Comparison of ENCODE assay signal across 1 cellular context in the genomic region with DNA sequence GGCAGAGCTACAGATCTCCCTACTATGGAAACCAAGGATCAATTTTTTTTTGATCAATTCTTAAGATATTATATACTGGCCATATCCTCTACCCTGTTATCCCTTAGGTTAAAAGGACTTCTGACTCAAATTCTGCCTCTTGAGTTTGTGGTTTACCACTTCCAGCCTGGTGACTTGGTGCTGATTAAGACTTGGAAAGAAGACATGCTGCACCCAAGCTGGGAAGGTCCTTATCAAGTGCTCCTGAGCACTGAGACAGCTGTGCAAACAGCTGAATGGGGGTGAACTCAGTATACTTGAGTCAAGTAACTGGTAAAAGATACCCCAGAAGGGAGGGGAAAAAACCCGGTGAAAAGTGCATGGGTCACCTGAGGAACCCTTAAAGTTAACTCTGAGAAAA.
A peak's percentile ranks its signal among the peaks of the same experiment; 100 is the strongest.
TF ChIP-seq lines count a peak whose summit lies in the region.

No MANE protein-coding gene starts in this region.

TF ChIP-seq in GM12878, 131 proteins besides CTCF, POLR2A, EP300 and RAD21 (continues in another document):
- TF ChIP-seq ZNF622 (IDR thresholded peaks at IDR 0.05) (no peak), ETV6 (conservative IDR thresholded peaks at IDR 0.05 in 1 of 2, IDR thresholded peaks at IDR 0.05 in 1 of 2; ENCODE audit: borderline replicate concordance in 1 of 2, low read depth in 1 of 2) (0 out of 4 replicates have a peak, but pooled peaks of 1 of the 2 experiments have one; percentile 49), SREBF1 (IDR thresholded peaks at IDR 0.05; ENCODE audit: low read length) (no peak), IKZF2 (IDR thresholded peaks at IDR 0.05) (0 out of 4 replicates have a peak, but pooled peaks of 1 of the 2 experiments have one; percentile 26), SRF (IDR thresholded peaks at IDR 0.05; ENCODE audit: low read depth in 2 of 2, low read length in 2 of 2) (no peak), NBN (IDR thresholded peaks at IDR 0.05) (no peak), RBBP5 (conservative IDR thresholded peaks at IDR 0.05) (no peak), BHLHE40 (IDR thresholded peaks at IDR 0.05; ENCODE audit: borderline replicate concordance in 1 of 2, low read depth in 2 of 2, low read length in 1 of 2) (no peak), TARDBP (IDR thresholded peaks at IDR 0.05; ENCODE audit: borderline replicate concordance) (no peak), BRCA1 (IDR thresholded peaks at IDR 0.05; ENCODE audit: low read depth, low read length) (no peak), POLR2AphosphoS2 (IDR thresholded peaks at IDR 0.05; ENCODE audit: low read depth, low read length) (no peak), SIX5 (IDR thresholded peaks at IDR 0.05; ENCODE audit: low read depth, low read length, severe bottlenecking) (no peak), ATF7 (IDR thresholded peaks at IDR 0.05; ENCODE audit: low read depth) (no peak), RAD51 (IDR thresholded peaks at IDR 0.05) (no peak), EGR1 (IDR thresholded peaks at IDR 0.05; ENCODE audit: borderline replicate concordance in 1 of 2, low read depth in 2 of 2, low read length in 2 of 2) (no peak), SIN3A (IDR thresholded peaks at IDR 0.05; ENCODE audit: low read depth, low read length) (no peak), JUND (IDR thresholded peaks at IDR 0.05; ENCODE audit: low read depth, low read length) (no peak), IKZF1 (conservative IDR thresholded peaks at IDR 0.05) (peak; percentile 28; the same call in 1 of the 2 replicates), CBX3 (IDR thresholded peaks at IDR 0.05; ENCODE audit: borderline replicate concordance, low read depth) (no peak), CBX5 (IDR thresholded peaks at IDR 0.05; ENCODE audit: low read depth) (no peak), NFXL1 (IDR thresholded peaks at IDR 0.05; ENCODE audit: borderline replicate concordance) (no peak), NFIC (IDR thresholded peaks at IDR 0.05; ENCODE audit: low read depth, low read length) (peak; percentile 69), SREBF2 (IDR thresholded peaks at IDR 0.05; ENCODE audit: low read length) (no peak), TCF3 (IDR thresholded peaks at IDR 0.05; ENCODE audit: borderline replicate concordance, insufficient read depth, low read depth, low read length) (peak; percentile 90; the same call in 1 of the 2 replicates), CHD2 (IDR thresholded peaks at IDR 0.05; ENCODE audit: borderline replicate concordance, low read depth, low read length) (no peak), RFX5 (IDR thresholded peaks at IDR 0.05; ENCODE audit: low read depth, low read length) (no peak), YY1 (IDR thresholded peaks at IDR 0.05; ENCODE audit: low read depth, low read length) (no peak), POLR2AphosphoS5 (IDR thresholded peaks at IDR 0.05; ENCODE audit: low read length) (no peak), GABPA (IDR thresholded peaks at IDR 0.05; ENCODE audit: low read depth) (0 out of 2 replicates have a peak, but pooled peaks have one; percentile 33), PAX8 (IDR thresholded peaks at IDR 0.05) (no peak), IRF4 (IDR thresholded peaks at IDR 0.05; ENCODE audit: low read depth, low read length) (peak; percentile 81; the same call in 1 of the 2 replicates), NRF1 (conservative IDR thresholded peaks at IDR 0.05; ENCODE audit: low read depth, low read length) (no peak), NR2C1 (IDR thresholded peaks at IDR 0.05) (no peak), CREB1 (IDR thresholded peaks at IDR 0.05; ENCODE audit: low read depth) (no peak), KLF5 (IDR thresholded peaks at IDR 0.05; ENCODE audit: partially characterized antibody) (no peak), ZBED1 (IDR thresholded peaks at IDR 0.05; ENCODE audit: borderline replicate concordance) (no peak), CHD4 (IDR thresholded peaks at IDR 0.05) (no peak)
- TF ChIP-seq, protein P1, sequence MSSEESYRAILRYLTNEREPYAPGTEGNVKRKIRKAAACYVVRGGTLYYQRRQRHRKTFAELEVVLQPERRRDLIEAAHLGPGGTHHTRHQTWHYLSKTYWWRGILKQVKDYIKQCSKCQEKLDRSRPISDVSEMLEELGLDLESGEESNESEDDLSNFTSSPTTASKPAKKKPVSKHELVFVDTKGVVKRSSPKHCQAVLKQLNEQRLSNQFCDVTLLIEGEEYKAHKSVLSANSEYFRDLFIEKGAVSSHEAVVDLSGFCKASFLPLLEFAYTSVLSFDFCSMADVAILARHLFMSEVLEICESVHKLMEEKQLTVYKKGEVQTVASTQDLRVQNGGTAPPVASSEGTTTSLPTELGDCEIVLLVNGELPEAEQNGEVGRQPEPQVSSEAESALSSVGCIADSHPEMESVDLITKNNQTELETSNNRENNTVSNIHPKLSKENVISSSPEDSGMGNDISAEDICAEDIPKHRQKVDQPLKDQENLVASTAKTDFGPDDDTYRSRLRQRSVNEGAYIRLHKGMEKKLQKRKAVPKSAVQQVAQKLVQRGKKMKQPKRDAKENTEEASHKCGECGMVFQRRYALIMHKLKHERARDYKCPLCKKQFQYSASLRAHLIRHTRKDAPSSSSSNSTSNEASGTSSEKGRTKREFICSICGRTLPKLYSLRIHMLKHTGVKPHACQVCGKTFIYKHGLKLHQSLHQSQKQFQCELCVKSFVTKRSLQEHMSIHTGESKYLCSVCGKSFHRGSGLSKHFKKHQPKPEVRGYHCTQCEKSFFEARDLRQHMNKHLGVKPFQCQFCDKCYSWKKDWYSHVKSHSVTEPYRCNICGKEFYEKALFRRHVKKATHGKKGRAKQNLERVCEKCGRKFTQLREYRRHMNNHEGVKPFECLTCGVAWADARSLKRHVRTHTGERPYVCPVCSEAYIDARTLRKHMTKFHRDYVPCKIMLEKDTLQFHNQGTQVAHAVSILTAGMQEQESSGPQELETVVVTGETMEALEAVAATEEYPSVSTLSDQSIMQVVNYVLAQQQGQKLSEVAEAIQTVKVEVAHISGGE (CRISPR knock-in tag; IDR thresholded peaks at IDR 0.05): no peak
- TF ChIP-seq, protein P2, sequence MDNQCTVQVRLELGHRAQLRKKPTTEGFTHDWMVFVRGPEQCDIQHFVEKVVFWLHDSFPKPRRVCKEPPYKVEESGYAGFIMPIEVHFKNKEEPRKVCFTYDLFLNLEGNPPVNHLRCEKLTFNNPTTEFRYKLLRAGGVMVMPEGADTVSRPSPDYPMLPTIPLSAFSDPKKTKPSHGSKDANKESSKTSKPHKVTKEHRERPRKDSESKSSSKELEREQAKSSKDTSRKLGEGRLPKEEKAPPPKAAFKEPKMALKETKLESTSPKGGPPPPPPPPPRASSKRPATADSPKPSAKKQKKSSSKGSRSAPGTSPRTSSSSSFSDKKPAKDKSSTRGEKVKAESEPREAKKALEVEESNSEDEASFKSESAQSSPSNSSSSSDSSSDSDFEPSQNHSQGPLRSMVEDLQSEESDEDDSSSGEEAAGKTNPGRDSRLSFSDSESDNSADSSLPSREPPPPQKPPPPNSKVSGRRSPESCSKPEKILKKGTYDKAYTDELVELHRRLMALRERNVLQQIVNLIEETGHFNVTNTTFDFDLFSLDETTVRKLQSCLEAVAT (IDR thresholded peaks at IDR 0.05): no peak
- TF ChIP-seq, protein P3, sequence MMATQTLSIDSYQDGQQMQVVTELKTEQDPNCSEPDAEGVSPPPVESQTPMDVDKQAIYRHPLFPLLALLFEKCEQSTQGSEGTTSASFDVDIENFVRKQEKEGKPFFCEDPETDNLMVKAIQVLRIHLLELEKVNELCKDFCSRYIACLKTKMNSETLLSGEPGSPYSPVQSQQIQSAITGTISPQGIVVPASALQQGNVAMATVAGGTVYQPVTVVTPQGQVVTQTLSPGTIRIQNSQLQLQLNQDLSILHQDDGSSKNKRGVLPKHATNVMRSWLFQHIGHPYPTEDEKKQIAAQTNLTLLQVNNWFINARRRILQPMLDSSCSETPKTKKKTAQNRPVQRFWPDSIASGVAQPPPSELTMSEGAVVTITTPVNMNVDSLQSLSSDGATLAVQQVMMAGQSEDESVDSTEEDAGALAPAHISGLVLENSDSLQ (IDR thresholded peaks at IDR 0.05): no peak
- TF ChIP-seq, protein P4, sequence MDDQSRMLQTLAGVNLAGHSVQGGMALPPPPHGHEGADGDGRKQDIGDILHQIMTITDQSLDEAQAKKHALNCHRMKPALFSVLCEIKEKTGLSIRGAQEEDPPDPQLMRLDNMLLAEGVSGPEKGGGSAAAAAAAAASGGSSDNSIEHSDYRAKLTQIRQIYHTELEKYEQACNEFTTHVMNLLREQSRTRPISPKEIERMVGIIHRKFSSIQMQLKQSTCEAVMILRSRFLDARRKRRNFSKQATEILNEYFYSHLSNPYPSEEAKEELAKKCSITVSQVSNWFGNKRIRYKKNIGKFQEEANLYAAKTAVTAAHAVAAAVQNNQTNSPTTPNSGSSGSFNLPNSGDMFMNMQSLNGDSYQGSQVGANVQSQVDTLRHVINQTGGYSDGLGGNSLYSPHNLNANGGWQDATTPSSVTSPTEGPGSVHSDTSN (IDR thresholded peaks at IDR 0.05; ENCODE audit: insufficient replicate concordance, low read depth, low read length): no peak
- TF ChIP-seq, protein P5, sequence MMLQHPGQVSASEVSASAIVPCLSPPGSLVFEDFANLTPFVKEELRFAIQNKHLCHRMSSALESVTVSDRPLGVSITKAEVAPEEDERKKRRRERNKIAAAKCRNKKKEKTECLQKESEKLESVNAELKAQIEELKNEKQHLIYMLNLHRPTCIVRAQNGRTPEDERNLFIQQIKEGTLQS (IDR thresholded peaks at IDR 0.05; ENCODE audit: borderline replicate concordance, extremely low read depth, low read depth, low read length): no peak
- TF ChIP-seq, protein P6, sequence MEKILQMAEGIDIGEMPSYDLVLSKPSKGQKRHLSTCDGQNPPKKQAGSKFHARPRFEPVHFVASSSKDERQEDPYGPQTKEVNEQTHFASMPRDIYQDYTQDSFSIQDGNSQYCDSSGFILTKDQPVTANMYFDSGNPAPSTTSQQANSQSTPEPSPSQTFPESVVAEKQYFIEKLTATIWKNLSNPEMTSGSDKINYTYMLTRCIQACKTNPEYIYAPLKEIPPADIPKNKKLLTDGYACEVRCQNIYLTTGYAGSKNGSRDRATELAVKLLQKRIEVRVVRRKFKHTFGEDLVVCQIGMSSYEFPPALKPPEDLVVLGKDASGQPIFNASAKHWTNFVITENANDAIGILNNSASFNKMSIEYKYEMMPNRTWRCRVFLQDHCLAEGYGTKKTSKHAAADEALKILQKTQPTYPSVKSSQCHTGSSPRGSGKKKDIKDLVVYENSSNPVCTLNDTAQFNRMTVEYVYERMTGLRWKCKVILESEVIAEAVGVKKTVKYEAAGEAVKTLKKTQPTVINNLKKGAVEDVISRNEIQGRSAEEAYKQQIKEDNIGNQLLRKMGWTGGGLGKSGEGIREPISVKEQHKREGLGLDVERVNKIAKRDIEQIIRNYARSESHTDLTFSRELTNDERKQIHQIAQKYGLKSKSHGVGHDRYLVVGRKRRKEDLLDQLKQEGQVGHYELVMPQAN (conservative IDR thresholded peaks at IDR 0.05): no peak
- TF ChIP-seq, protein P7, sequence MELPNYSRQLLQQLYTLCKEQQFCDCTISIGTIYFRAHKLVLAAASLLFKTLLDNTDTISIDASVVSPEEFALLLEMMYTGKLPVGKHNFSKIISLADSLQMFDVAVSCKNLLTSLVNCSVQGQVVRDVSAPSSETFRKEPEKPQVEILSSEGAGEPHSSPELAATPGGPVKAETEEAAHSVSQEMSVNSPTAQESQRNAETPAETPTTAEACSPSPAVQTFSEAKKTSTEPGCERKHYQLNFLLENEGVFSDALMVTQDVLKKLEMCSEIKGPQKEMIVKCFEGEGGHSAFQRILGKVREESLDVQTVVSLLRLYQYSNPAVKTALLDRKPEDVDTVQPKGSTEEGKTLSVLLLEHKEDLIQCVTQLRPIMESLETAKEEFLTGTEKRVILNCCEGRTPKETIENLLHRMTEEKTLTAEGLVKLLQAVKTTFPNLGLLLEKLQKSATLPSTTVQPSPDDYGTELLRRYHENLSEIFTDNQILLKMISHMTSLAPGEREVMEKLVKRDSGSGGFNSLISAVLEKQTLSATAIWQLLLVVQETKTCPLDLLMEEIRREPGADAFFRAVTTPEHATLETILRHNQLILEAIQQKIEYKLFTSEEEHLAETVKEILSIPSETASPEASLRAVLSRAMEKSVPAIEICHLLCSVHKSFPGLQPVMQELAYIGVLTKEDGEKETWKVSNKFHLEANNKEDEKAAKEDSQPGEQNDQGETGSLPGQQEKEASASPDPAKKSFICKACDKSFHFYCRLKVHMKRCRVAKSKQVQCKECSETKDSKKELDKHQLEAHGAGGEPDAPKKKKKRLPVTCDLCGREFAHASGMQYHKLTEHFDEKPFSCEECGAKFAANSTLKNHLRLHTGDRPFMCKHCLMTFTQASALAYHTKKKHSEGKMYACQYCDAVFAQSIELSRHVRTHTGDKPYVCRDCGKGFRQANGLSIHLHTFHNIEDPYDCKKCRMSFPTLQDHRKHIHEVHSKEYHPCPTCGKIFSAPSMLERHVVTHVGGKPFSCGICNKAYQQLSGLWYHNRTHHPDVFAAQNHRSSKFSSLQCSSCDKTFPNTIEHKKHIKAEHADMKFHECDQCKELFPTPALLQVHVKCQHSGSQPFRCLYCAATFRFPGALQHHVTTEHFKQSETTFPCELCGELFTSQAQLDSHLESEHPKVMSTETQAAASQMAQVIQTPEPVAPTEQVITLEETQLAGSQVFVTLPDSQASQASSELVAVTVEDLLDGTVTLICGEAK (IDR thresholded peaks at IDR 0.05; ENCODE audit: borderline replicate concordance): no peak
- TF ChIP-seq, protein P8, sequence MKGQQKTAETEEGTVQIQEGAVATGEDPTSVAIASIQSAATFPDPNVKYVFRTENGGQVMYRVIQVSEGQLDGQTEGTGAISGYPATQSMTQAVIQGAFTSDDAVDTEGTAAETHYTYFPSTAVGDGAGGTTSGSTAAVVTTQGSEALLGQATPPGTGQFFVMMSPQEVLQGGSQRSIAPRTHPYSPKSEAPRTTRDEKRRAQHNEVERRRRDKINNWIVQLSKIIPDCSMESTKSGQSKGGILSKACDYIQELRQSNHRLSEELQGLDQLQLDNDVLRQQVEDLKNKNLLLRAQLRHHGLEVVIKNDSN (IDR thresholded peaks at IDR 0.05; ENCODE audit: borderline replicate concordance, extremely low read length, insufficient read depth, low read depth, low read length): no peak
- TF ChIP-seq, protein P9, sequence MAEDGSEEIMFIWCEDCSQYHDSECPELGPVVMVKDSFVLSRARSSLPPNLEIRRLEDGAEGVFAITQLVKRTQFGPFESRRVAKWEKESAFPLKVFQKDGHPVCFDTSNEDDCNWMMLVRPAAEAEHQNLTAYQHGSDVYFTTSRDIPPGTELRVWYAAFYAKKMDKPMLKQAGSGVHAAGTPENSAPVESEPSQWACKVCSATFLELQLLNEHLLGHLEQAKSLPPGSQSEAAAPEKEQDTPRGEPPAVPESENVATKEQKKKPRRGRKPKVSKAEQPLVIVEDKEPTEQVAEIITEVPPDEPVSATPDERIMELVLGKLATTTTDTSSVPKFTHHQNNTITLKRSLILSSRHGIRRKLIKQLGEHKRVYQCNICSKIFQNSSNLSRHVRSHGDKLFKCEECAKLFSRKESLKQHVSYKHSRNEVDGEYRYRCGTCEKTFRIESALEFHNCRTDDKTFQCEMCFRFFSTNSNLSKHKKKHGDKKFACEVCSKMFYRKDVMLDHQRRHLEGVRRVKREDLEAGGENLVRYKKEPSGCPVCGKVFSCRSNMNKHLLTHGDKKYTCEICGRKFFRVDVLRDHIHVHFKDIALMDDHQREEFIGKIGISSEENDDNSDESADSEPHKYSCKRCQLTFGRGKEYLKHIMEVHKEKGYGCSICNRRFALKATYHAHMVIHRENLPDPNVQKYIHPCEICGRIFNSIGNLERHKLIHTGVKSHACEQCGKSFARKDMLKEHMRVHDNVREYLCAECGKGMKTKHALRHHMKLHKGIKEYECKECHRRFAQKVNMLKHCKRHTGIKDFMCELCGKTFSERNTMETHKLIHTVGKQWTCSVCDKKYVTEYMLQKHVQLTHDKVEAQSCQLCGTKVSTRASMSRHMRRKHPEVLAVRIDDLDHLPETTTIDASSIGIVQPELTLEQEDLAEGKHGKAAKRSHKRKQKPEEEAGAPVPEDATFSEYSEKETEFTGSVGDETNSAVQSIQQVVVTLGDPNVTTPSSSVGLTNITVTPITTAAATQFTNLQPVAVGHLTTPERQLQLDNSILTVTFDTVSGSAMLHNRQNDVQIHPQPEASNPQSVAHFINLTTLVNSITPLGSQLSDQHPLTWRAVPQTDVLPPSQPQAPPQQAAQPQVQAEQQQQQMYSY (CRISPR knock-in tag; IDR thresholded peaks at IDR 0.05): no peak
